8 cellular contexts compared by ENCODE assay signal in genomic region chr17:40123811-40124114, GRCh38. TPM values are rescaled to one million over a fixed set of nuclear protein-coding genes. Genes with fewer than 3 reads are reported as not detected.
DNase-seq lines count a peak whose midpoint lies in the region; ATAC-seq and TF ChIP-seq lines count a peak whose summit lies in the region.

No MANE protein-coding gene starts in this region.

- ATAC-seq in natural killer cell (no peak), left lobe of liver (no peak)

- H3K27ac Mint-ChIP-seq in natural killer cell = peak overlapping the region; percentile 85 to 89

- H3K27ac ChIP-seq in AG04450 (ENCODE audit: low read depth, low read length) = no peak overlapping the region
- peak overlapping the region; percentile 94 to 100 (median 99) for H3K27ac ChIP-seq in dorsolateral prefrontal cortex

- H3K27me3 ChIP-seq in AG04450 (ENCODE audit: control insufficient read depth, insufficient read depth, low read length) = no peaks in the 10 kb centered on the region
- H3K27me3 ChIP-seq in dorsolateral prefrontal cortex = no peaks in the 10 kb centered on the region

- H3K4me3 Mint-ChIP-seq in natural killer cell = peak overlapping the region; percentile 97

- H3K4me3 ChIP-seq in AG04450 (ENCODE audit: low read depth, low read length) = peak overlapping the region; percentile 97
- peak overlapping the region; percentile 68 for H3K4me3 ChIP-seq in LNCaP clone FGC (ENCODE audit: low read depth, low read length)
- peak overlapping the region; percentile 73 to 100 (median 96) for H3K4me3 ChIP-seq in dorsolateral prefrontal cortex

- intact Hi-C loops in dorsolateral prefrontal cortex (cut with DNase I) (loop anchor here in 1 of 2 donors (2.0 kb wide), 1 partner anchor 17 kb away; the partner anchor contains the start of gene CASC3), natural killer cell (cut with micrococcal nuclease) (no loop called here)

- H3K27me3 Mint-ChIP-seq in natural killer cell (ENCODE audit: low read depth in 2 of 2) = no peaks in the 10 kb centered on the region

- POLR2A ChIA-PET in AG04450 (lab: Yijun Ruan, JAX) = interaction anchor here (0.9 to 5.4 kb wide), 4 partner anchors 12 to 59 kb away, joined by 3 to 66 read pairs (median 22); partner anchors contain the start of genes CASC3 and NR1D1

- no peaks in the 10 kb centered on the region for H3K36me3 Mint-ChIP-seq in natural killer cell

- TF ChIP-seq CTCF in AG04450 (IDR thresholded peaks at IDR 0.05; ENCODE audit: low read depth, low read length) (no peak), LNCaP clone FGC (IDR thresholded peaks at IDR 0.05; ENCODE audit: control insufficient read depth, extremely low read depth, insufficient read depth) (no peak), dorsolateral prefrontal cortex (IDR thresholded peaks at IDR 0.05 in 54 of 56, conservative IDR thresholded peaks at IDR 0.05 in 2 of 56; ENCODE audit: low read depth in 1 of 56, partially characterized antibody in 56 of 56) (no peak), natural killer cell (IDR thresholded peaks at IDR 0.05) (no peak)

- CTCF ChIA-PET in AG04450 (lab: Charles Lee) = interaction anchor here (0.6 to 8.1 kb wide), 8 partner anchors 8 to 97 kb away, joined by 3 to 83 read pairs (median 7); partner anchors contain the start of gene WIPF2

- no peak for DNase-seq in AG04450 (ENCODE audit: low read depth, low spot score)
- no peak for DNase-seq in LNCaP clone FGC (ENCODE audit: low read depth)
- no peak for DNase-seq in dorsolateral prefrontal cortex
- no peak for DNase-seq in natural killer cell
- DNase-seq in left lobe of liver (ENCODE audit: low spot score) = no peak
- DNase-seq in anterior cingulate cortex (lab: John Stamatoyannopoulos, UW) = no peak
- no peak for DNase-seq in NCI-H1092 (lab: John Stamatoyannopoulos, UW)
- no peak for DNase-seq in activated CD8-positive, alpha-beta memory T cell treated with anti-CD3 and anti-CD28 coated beads, Interleukin-2, amount 50 U/mL, for 48 hours

- H3K9me3 Mint-ChIP-seq in natural killer cell = no peaks in the 10 kb centered on the region

- peaks cover 38 to 44% of the 10 kb centered on the region in 2 donors for H3K4me1 Mint-ChIP-seq in natural killer cell

- no peaks in the 10 kb centered on the region for H3K9me3 ChIP-seq in AG04450 (ENCODE audit: control insufficient read depth, insufficient read depth, low read length)

RNA-seq across cellular contexts. Expression of gene MSL1, which starts 2.0 kb away (rescaled TPM):
- 69.8 and 92.2 TPM in 2 replicates for polyA plus RNA-seq in AG04450 (2011; rRNA removed)
- polyA minus RNA-seq in AG04450 (2011; rRNA and poly(A)+ RNA removed) = 37.4 and 53.7 TPM in 2 replicates
- total RNA-seq in dorsolateral prefrontal cortex (100 to 1,000 TPM in 116 of 120 experiments, 10 to 100 TPM in 4; 87.8 to 143 (median 120) TPM), natural killer cell (100 to 1,000 TPM in 2 of 3 donors, 10 to 100 TPM in 1; 99.0 to 124 (median 110) TPM), left lobe of liver (45.9 TPM)

RNA-seq across cellular contexts. Expression of gene CASC3, which starts 16.6 kb away (rescaled TPM):
- polyA plus RNA-seq in AG04450 (2011; rRNA removed) = 40.1 and 46.9 TPM in 2 replicates
- 28.2 and 30.8 TPM in 2 replicates for polyA minus RNA-seq in AG04450 (2011; rRNA and poly(A)+ RNA removed)
- 100 to 1,000 TPM in 119 of 120 experiments, 10 to 100 TPM in 1; 95.0 to 216 (median 136) TPM for total RNA-seq in dorsolateral prefrontal cortex
- total RNA-seq in natural killer cell = 100 to 1,000 TPM; 178 to 213 (median 187) TPM
- 25.1 TPM for total RNA-seq in left lobe of liver

RNA-seq across cellular contexts. Expression of gene NR1D1, which starts 23.4 kb away (rescaled TPM):
- 0.62 and 1.0 TPM in 2 replicates for polyA plus RNA-seq in AG04450 (2011; rRNA removed)
- polyA minus RNA-seq in AG04450 (2011; rRNA and poly(A)+ RNA removed) = 2.0 and 3.1 TPM in 2 replicates
- total RNA-seq in dorsolateral prefrontal cortex (10 to 100 TPM; 26.9 to 97.0 (median 62.1) TPM), natural killer cell (10 to 100 TPM in 1 of 3 donors, 1 to 10 TPM in 2; 8.8 to 10.1 (median 9.9) TPM), left lobe of liver (18.6 TPM)

RNA-seq across cellular contexts. Expression of gene RAPGEFL1, which starts 53.5 kb away (rescaled TPM):
- 2.9 and 3.0 TPM in 2 replicates for polyA plus RNA-seq in AG04450 (2011; rRNA removed)
- 4.2 and 4.3 TPM in 2 replicates for polyA minus RNA-seq in AG04450 (2011; rRNA and poly(A)+ RNA removed)
- total RNA-seq in dorsolateral prefrontal cortex (100 to 1,000 TPM in 59 of 120 experiments, 10 to 100 TPM in 61; 31.7 to 151 (median 99.5) TPM), natural killer cell (1 to 10 TPM; 4.7 to 9.0 (median 6.7) TPM), left lobe of liver (19.3 TPM)
